11 cellular contexts compared by ENCODE assay signal in the genomic region with DNA sequence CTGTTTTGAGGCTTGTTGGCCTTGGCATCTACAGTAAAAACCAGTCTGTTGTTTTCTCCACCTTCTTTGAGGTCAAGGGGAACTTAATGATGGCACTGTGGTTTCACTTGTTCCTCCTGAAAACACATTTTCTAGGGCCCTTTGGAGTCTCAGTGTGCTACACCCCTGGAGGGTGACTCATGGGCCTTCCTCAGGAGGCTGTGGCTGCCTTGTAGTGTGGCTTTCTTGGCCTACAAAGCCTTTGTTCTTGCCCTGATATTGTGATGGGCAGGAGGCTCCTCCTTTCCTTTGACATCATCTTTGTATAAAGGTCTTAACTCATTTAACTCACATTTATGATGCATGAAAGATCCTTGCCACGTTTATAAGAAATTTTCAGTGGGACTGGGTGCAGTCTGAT. TPM values are rescaled to one million over a fixed set of nuclear protein-coding genes. Genes with fewer than 3 reads are reported as not detected.
DNase-seq lines count a peak whose midpoint lies in the region; ATAC-seq and TF ChIP-seq lines count a peak whose summit lies in the region.
"Had no signal": no experiment of that assay in that cellular context is flagged by ENCODE, and none has a peak within 500 bp of the region (broad histone marks: within the 10 kb centered on the region; RNA-seq: fewer than 3 reads in every experiment).

No MANE protein-coding gene starts in this region.

- DNase-seq in CD8-positive, alpha-beta T cell, result peak; percentile 12 to 72 (median 51)
- peak; percentile 15 for DNase-seq in SW480 (ENCODE audit: low spot score)
- DNase-seq in activated T-cell treated with anti-CD3 and anti-CD28 coated beads, Interleukin-2, amount 50 U/mL, for 4 hours, result peak; percentile 43
- peak; percentile 69 for DNase-seq in renal cortical epithelial cell (ENCODE audit: low read depth)
- DNase-seq in NCI-H2107 (lab: John Stamatoyannopoulos, UW), result no peak
- no peak for DNase-seq in coronary artery (ENCODE audit: low spot score)
- DNase-seq: H7, midbrain had no signal

- peaks cover 1% of the 10 kb centered on the region for H3K9me3 Mint-ChIP-seq in CD8-positive, alpha-beta T cell
- H3K9me3 Mint-ChIP-seq in activated T-cell treated with anti-CD3 and anti-CD28 coated beads, Interleukin-2, amount 50 U/mL, for 4 hours, result no peaks in the 10 kb centered on the region

- ATAC-seq in CD8-positive, alpha-beta T cell, result peak; percentile 97
- peak; percentile 87 to 93 for ATAC-seq in activated T-cell treated with anti-CD3 and anti-CD28 coated beads, Interleukin-2, amount 50 U/mL, for 4 hours
- ATAC-seq in HG02571 (IDR thresholded peaks at IDR 0.05; ENCODE audit: unreplicated experiment) (no peak), GM21515 (IDR thresholded peaks at IDR 0.05; ENCODE audit: unreplicated experiment) (no peak)
- ATAC-seq: Panc1 had no signal

- no peaks in the 10 kb centered on the region for H3K36me3 ChIP-seq in CD8-positive, alpha-beta T cell (ENCODE audit: insufficient read depth, low read length)

- no peak overlapping the region for H3K27ac ChIP-seq in CD8-positive, alpha-beta T cell (ENCODE audit: low read depth, low read length)
- no peak overlapping the region for H3K27ac ChIP-seq in coronary artery

- no peaks in the 10 kb centered on the region for H3K27me3 ChIP-seq in CD8-positive, alpha-beta T cell (ENCODE audit: insufficient read depth, low read length)

- H3K4me3 ChIP-seq in CD8-positive, alpha-beta T cell (ENCODE audit: low read depth, low read length), result no peak overlapping the region
- H3K4me3 ChIP-seq in coronary artery, result no peak overlapping the region

- H3K27me3 Mint-ChIP-seq in CD8-positive, alpha-beta T cell (ENCODE audit: low read depth), result no peaks in the 10 kb centered on the region
- no peaks in the 10 kb centered on the region for H3K27me3 Mint-ChIP-seq in activated T-cell treated with anti-CD3 and anti-CD28 coated beads, Interleukin-2, amount 50 U/mL, for 4 hours (ENCODE audit: low read depth)

- H3K9me3 ChIP-seq in CD8-positive, alpha-beta T cell (ENCODE audit: low read length), result no peaks in the 10 kb centered on the region

- TF ChIP-seq CTCF in CD8-positive, alpha-beta T cell (IDR thresholded peaks at IDR 0.05), result no peak
- TF ChIP-seq CTCF in coronary artery (IDR thresholded peaks at IDR 0.05), result no peak

- CTCF ChIA-PET in CD8-positive, alpha-beta T cell (lab: Charles Lee), result no interaction called here

- peaks cover 1% of the 10 kb centered on the region for H3K36me3 Mint-ChIP-seq in CD8-positive, alpha-beta T cell
- no peaks in the 10 kb centered on the region for H3K36me3 Mint-ChIP-seq in activated T-cell treated with anti-CD3 and anti-CD28 coated beads, Interleukin-2, amount 50 U/mL, for 4 hours (ENCODE audit: insufficient read depth)

- intact Hi-C loops in CD8-positive, alpha-beta T cell (cut with DNase I, micrococcal nuclease), result loop anchor here in 1 of 2 experiments (1.0 kb wide), 1 partner anchor 56 kb away; no protein-coding TSS in a partner anchor

- H3K4me1 ChIP-seq in CD8-positive, alpha-beta T cell (ENCODE audit: insufficient read depth, low read length), result peaks cover 7% of the 10 kb centered on the region

- no peak overlapping the region for H3K4me3 Mint-ChIP-seq in CD8-positive, alpha-beta T cell
- H3K4me3 Mint-ChIP-seq in activated T-cell treated with anti-CD3 and anti-CD28 coated beads, Interleukin-2, amount 50 U/mL, for 4 hours, result no peak overlapping the region

- peak overlapping the region; percentile 52 for H3K27ac Mint-ChIP-seq in CD8-positive, alpha-beta T cell

- POLR2A ChIA-PET in CD8-positive, alpha-beta T cell (lab: Charles Lee), result no interaction called here

- peaks cover 10% of the 10 kb centered on the region for H3K4me1 Mint-ChIP-seq in CD8-positive, alpha-beta T cell (ENCODE audit: low read depth)
- H3K4me1 Mint-ChIP-seq in activated T-cell treated with anti-CD3 and anti-CD28 coated beads, Interleukin-2, amount 50 U/mL, for 4 hours (ENCODE audit: low read depth), result peaks cover 16% of the 10 kb centered on the region

RNA-seq across cellular contexts. Expression of a gene that starts 56.3 kb away (rescaled TPM):
- total RNA-seq in CD8-positive, alpha-beta T cell, result 100 to 1,000 TPM; 164 to 165 TPM
- total RNA-seq in activated T-cell treated with anti-CD3 and anti-CD28 coated beads, Interleukin-2, amount 50 U/mL, for 4 hours, result 10 to 100 TPM; 51.4 to 62.0 (median 58.7) TPM
- total RNA-seq in renal cortical epithelial cell, result 74.8 and 91.2 TPM in 2 replicates

Comparison
In these comparisons a context has a peak if more than half of its experiments do, and no peak if none do; other contexts are left out.
1. ATAC-seq: peak in CD8-positive, alpha-beta T cell (single experiment) and activated T-cell treated with anti-CD3 and anti-CD28 coated beads, Interleukin-2, amount 50 U/mL, for 4 hours (2 of 2); none in HG02571 (single experiment) and GM21515 (single experiment).
2. DNase-seq: peak in CD8-positive, alpha-beta T cell (7 of 7), SW480 (single experiment), activated T-cell treated with anti-CD3 and anti-CD28 coated beads, Interleukin-2, amount 50 U/mL, for 4 hours (single experiment) and renal cortical epithelial cell (single experiment); none in NCI-H2107 (single experiment) and coronary artery (single experiment).